ENCODE assay signal across 13 cellular contexts in genomic region chr1:34792424-34792823, GRCh38. TPM values are rescaled to one million over a fixed set of nuclear protein-coding genes. Genes with fewer than 3 reads are reported as not detected.
DNase-seq lines count a peak whose midpoint lies in the region; ATAC-seq and TF ChIP-seq lines count a peak whose summit lies in the region.
"Had no signal": no experiment of that assay in that cellular context is flagged by ENCODE, and none has a peak within 500 bp of the region (broad histone marks: within the 10 kb centered on the region; RNA-seq: fewer than 3 reads in every experiment).

No MANE protein-coding gene starts in this region.

- H3K27ac Mint-ChIP-seq in type B pancreatic cell: no peak overlapping the region

- H3K4me1 ChIP-seq in breast epithelium (no peaks in the 10 kb centered on the region), mammary epithelial cell (ENCODE audit: insufficient read depth, low read length) (peaks cover 3% of the 10 kb centered on the region), mucosa of stomach (ENCODE audit: control insufficient read depth, insufficient read depth, low read length) (peaks cover under 1% of the 10 kb centered on the region)
- H3K4me1 ChIP-seq: right lobe of liver had no signal

- H3K36me3 Mint-ChIP-seq in type B pancreatic cell: no peaks in the 10 kb centered on the region

- H3K27me3 Mint-ChIP-seq in type B pancreatic cell: peaks cover 76% of the 10 kb centered on the region

- ATAC-seq in GM19463 (IDR thresholded peaks at IDR 0.05; ENCODE audit: unreplicated experiment): no peak
- ATAC-seq: gastroesophageal sphincter had no signal

- H3K36me3 ChIP-seq in breast epithelium (no peaks in the 10 kb centered on the region), mammary epithelial cell (ENCODE audit: insufficient read depth, low read length) (no peaks in the 10 kb centered on the region), mucosa of stomach (ENCODE audit: control insufficient read depth, insufficient read depth, low read length) (no peaks in the 10 kb centered on the region)

- TF ChIP-seq CTCF in breast epithelium (IDR thresholded peaks at IDR 0.05) (no peak), mammary epithelial cell (conservative IDR thresholded peaks at IDR 0.05 in 1 of 2, IDR thresholded peaks at IDR 0.05 in 1 of 2; ENCODE audit: extremely low read depth in 1 of 2, insufficient read depth in 1 of 2, low read depth in 1 of 2, low read length in 2 of 2) (no peak), type B pancreatic cell (conservative IDR thresholded peaks at IDR 0.05) (no peak)

- no peaks in the 10 kb centered on the region for H3K4me1 Mint-ChIP-seq in type B pancreatic cell (ENCODE audit: unreplicated experiment)

- intact Hi-C loops in breast epithelium (cut with DNase I; ENCODE audit: low total_unique reads): loop anchor here (10.0 kb wide), 1 partner anchor 62 kb away; the partner anchor contains the start of gene SMIM12
- intact Hi-C loops in mammary epithelial cell (cut with micrococcal nuclease): no loop called here

- dilution Hi-C loops in mammary epithelial cell (cut with HindIII; ENCODE audit: low sequenced_read_pairs): no loop called here

- peak overlapping the region in 1 of 2 donors; percentile 68 for H3K27ac ChIP-seq in breast epithelium
- no peak overlapping the region for H3K27ac ChIP-seq in mammary epithelial cell (ENCODE audit: insufficient read depth, low read depth, low read length)
- H3K27ac ChIP-seq in cingulate gyrus (ENCODE audit: low read depth, low read length): peak overlapping the region; percentile 77

- DNase-seq in breast epithelium (ENCODE audit: low spot score in 2 of 2): no peak
- no peak for DNase-seq in mammary epithelial cell
- DNase-seq in type B pancreatic cell (ENCODE audit: extremely low spot score, unreplicated experiment): peak; percentile 58
- no peak for DNase-seq in anterior cingulate cortex (lab: John Stamatoyannopoulos, UW)
- no peak for DNase-seq in epidermal melanocyte (ENCODE audit: insufficient read length, low spot score)
- DNase-seq: dermis blood vessel endothelial cell, midbrain, NCI-H1694 treated with DMSO at 0.1 percent for 48 hours had no signal

- H2AFZ ChIP-seq in mammary epithelial cell (ENCODE audit: low read depth, low read length): no peak overlapping the region

- no peaks in the 10 kb centered on the region for H3K9me3 ChIP-seq in breast epithelium
- no peaks in the 10 kb centered on the region for H3K9me3 ChIP-seq in mammary epithelial cell (replicated peaks; ENCODE audit: insufficient read depth, low read length)
- no peaks in the 10 kb centered on the region for H3K9me3 ChIP-seq in mucosa of stomach (ENCODE audit: control insufficient read depth, low read length)
- H3K9me3 ChIP-seq: right lobe of liver had no signal

- H3K79me2 ChIP-seq in mammary epithelial cell (ENCODE audit: insufficient read depth, low read length): no peaks in the 10 kb centered on the region

- no peaks in the 10 kb centered on the region for H4K20me1 ChIP-seq in mammary epithelial cell (ENCODE audit: insufficient read depth, low read length)

- H3K4me3 ChIP-seq in breast epithelium (peak overlapping the region; percentile 41 to 64 (median 44)), mammary epithelial cell (replicated peaks in 1 of 3; ENCODE audit: insufficient read depth in 1 of 3, low read depth in 2 of 3, low read length in 3 of 3) (no peak overlapping the region), mucosa of stomach (ENCODE audit: low read length) (no peak overlapping the region)

- WGBS in mammary epithelial cell (ENCODE audit: low coverage, missing lambda C conversion rate): 42% methylated on average over 8 of the region's 10 CpGs

- peak overlapping the region; percentile 25 for H3K4me3 Mint-ChIP-seq in type B pancreatic cell

- H3K9ac ChIP-seq in mammary epithelial cell (ENCODE audit: insufficient read depth, low read length): no peak overlapping the region
- H3K9ac ChIP-seq in mucosa of stomach (ENCODE audit: low read length): peak overlapping the region; percentile 26

- TF ChIP-seq POLR2A in breast epithelium (IDR thresholded peaks at IDR 0.05): no peak

- CTCF ChIA-PET in mammary epithelial cell (lab: Charles Lee; ENCODE audit: low non-redundant PET): no interaction called here

- H3K9me3 Mint-ChIP-seq in type B pancreatic cell: no peaks in the 10 kb centered on the region

- BruUV-seq in mammary epithelial cell (replicated peaks; lab: Mats Ljungman, UMichigan): no TSS peak

- in situ Hi-C loops in mammary epithelial cell (cut with MboI; ENCODE audit: low sequenced_read_pairs in 2 of 2): no loop called here

- H3K4me2 ChIP-seq in mammary epithelial cell (ENCODE audit: insufficient read depth, low read depth, low read length): no peak overlapping the region

- no peaks in the 10 kb centered on the region for H3K27me3 ChIP-seq in breast epithelium
- peaks cover 5% of the 10 kb centered on the region for H3K27me3 ChIP-seq in mammary epithelial cell (ENCODE audit: insufficient read depth, low read length)
- H3K27me3 ChIP-seq in mucosa of stomach (ENCODE audit: control insufficient read depth, insufficient read depth, low read length): peaks cover 28% of the 10 kb centered on the region
- H3K27me3 ChIP-seq: right lobe of liver had no signal

RNA-seq across cellular contexts. Expression of gene GJA4, which starts 0.4 kb away (rescaled TPM):
- 10 to 100 TPM in 2 of 3 donors, 1 to 10 TPM in 1; 8.9 to 39.3 (median 18.9) TPM for total RNA-seq in breast epithelium
- not detected for total RNA-seq in mammary epithelial cell
- 0.07 TPM for polyA plus RNA-seq in mammary epithelial cell
- polyA minus RNA-seq in mammary epithelial cell: not detected
- 0.67 and 0.87 TPM in 2 replicates for total RNA-seq in type B pancreatic cell (ENCODE audit: low replicate concordance)

RNA-seq across cellular contexts. Expression of gene GJB3, which starts 11.4 kb away (rescaled TPM):
- total RNA-seq in breast epithelium (1 to 10 TPM in 1 of 3 donors, under 1 TPM in 1, not detected in 1; 0.33 to 1.2 TPM), mammary epithelial cell (100 to 1,000 TPM in 1 of 2 donors, 10 to 100 TPM in 1; 24.8 to 188 TPM), type B pancreatic cell (ENCODE audit: low replicate concordance) (6.5 and 19.5 TPM in 2 replicates)
- polyA plus RNA-seq in mammary epithelial cell: 232 TPM
- 157 TPM for polyA minus RNA-seq in mammary epithelial cell

RNA-seq across cellular contexts. Expression of gene GJB4, which starts 32.9 kb away (rescaled TPM):
- under 1 TPM in 1 of 3 donors, not detected in 2; 0.15 TPM for total RNA-seq in breast epithelium
- 1 to 10 TPM in 1 of 2 donors, under 1 TPM in 1; 0.17 to 1.7 TPM for total RNA-seq in mammary epithelial cell
- 8.5 TPM for polyA plus RNA-seq in mammary epithelial cell
- 5.3 TPM for polyA minus RNA-seq in mammary epithelial cell
- total RNA-seq in type B pancreatic cell (ENCODE audit: low replicate concordance): 0.48 and 0.50 TPM in 2 replicates
- total RNA-seq: dermis blood vessel endothelial cell, right lobe of liver had no signal

RNA-seq across cellular contexts. Expression of gene GJB5, which starts 37.6 kb away (rescaled TPM):
- total RNA-seq in breast epithelium (1 to 10 TPM in 1 of 3 donors, under 1 TPM in 1, not detected in 1; 0.73 to 1.3 TPM), mammary epithelial cell (10 to 100 TPM; 28.2 to 95.5 TPM), type B pancreatic cell (ENCODE audit: low replicate concordance) (2.0 and 7.5 TPM in 2 replicates)
- 268 TPM for polyA plus RNA-seq in mammary epithelial cell
- polyA minus RNA-seq in mammary epithelial cell: 166 TPM
- total RNA-seq: right lobe of liver had no signal

Comparison
In these comparisons a context has a peak if more than half of its experiments do, and no peak if none do; other contexts are left out.
1. H3K4me3 ChIP-seq: peak in breast epithelium (3 of 3); none in mammary epithelial cell (0 of 3) and mucosa of stomach (single experiment).